1 cellular context compared by ENCODE assay signal in the genomic region with DNA sequence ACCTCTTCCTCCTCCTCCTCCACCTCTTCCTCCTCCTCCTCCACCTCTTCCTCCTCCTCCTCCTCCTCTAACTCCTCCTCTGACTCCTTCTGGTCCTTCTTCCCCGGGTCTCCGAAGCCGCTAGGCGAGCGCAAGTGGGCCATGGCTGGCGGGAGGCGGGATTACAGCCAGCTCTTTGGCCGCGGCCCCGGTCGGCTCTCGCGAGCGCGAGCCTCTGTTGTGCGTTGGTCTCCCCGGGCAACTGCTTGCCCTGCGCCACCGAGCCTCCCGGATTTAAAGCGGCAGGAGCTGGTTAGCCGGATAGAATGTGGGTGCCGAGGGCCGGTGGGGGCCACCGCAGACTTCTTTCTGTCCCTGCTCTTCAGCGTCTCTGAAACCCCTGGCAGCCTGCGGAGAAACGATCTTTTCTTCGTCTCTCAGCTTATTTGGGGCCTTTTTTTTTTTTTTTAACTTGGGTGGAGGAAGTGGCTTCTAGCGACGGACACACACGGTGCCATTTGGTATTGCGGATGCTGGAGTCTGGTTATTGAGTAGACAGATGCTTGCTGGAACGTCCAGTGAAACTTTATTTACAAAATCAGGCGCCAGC.
TF ChIP-seq lines count a peak whose summit lies in the region.

A gene (minus strand): TSS at position 165 of the 589 bp plus-strand sequence. CDS start 22 bp downstream, at position 143.

TF ChIP-seq in K562, 482 proteins besides CTCF, POLR2A, EP300 and RAD21 (continued from another document and continues in another):
- TF ChIP-seq PHF8 (IDR thresholded peaks at IDR 0.05; ENCODE audit: borderline replicate concordance, low read length) (peak; percentile 23; the same call in 1 of the 2 replicates), SIN3B (IDR thresholded peaks at IDR 0.05; ENCODE audit: low read depth) (no peak), HOXB6 (CRISPR knock-in tag; IDR thresholded peaks at IDR 0.05; ENCODE audit: borderline replicate concordance) (no peak), ELF2 (CRISPR knock-in tag; IDR thresholded peaks at IDR 0.05) (no peak), PRMT5 (CRISPR knock-in tag; IDR thresholded peaks at IDR 0.05) (no peak), KLF10 (CRISPR knock-in tag; IDR thresholded peaks at IDR 0.05) (no peak), ZNF644 (tag; IDR thresholded peaks at IDR 0.05; ENCODE audit: low read depth) (no peak), XRCC4 (IDR thresholded peaks at IDR 0.05; ENCODE audit: extremely low read depth, insufficient read depth, insufficient read length) (no peak), TRIM28 (IDR thresholded peaks at IDR 0.05) (no peak), ARID1B (IDR thresholded peaks at IDR 0.05) (no peak), RBBP5 (IDR thresholded peaks at IDR 0.05; ENCODE audit: borderline replicate concordance, insufficient read depth, low read length, poor library complexity, severe bottlenecking) (no peak)
- TF ChIP-seq, protein P1, sequence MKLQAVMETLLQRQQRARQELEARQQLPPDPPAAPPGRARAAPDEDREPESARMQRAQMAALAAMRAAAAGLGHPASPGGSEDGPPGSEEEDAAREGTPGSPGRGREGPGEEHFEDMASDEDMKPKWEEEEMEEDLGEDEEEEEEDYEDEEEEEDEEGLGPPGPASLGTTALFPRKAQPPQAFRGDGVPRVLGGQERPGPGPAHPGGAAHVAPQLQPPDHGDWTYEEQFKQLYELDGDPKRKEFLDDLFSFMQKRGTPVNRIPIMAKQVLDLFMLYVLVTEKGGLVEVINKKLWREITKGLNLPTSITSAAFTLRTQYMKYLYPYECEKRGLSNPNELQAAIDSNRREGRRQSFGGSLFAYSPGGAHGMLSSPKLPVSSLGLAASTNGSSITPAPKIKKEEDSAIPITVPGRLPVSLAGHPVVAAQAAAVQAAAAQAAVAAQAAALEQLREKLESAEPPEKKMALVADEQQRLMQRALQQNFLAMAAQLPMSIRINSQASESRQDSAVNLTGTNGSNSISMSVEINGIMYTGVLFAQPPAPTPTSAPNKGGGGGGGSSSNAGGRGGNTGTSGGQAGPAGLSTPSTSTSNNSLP (IDR thresholded peaks at IDR 0.05; ENCODE audit: borderline replicate concordance, low read depth, low read length): no peak
- TF ChIP-seq, protein P2, sequence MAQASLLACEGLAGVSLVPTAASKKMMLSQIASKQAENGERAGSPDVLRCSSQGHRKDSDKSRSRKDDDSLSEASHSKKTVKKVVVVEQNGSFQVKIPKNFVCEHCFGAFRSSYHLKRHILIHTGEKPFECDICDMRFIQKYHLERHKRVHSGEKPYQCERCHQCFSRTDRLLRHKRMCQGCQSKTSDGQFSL (CRISPR knock-in tag; IDR thresholded peaks at IDR 0.05): no peak
- TF ChIP-seq, protein P2 (tag; IDR thresholded peaks at IDR 0.05): no peak
- TF ChIP-seq, protein P3, sequence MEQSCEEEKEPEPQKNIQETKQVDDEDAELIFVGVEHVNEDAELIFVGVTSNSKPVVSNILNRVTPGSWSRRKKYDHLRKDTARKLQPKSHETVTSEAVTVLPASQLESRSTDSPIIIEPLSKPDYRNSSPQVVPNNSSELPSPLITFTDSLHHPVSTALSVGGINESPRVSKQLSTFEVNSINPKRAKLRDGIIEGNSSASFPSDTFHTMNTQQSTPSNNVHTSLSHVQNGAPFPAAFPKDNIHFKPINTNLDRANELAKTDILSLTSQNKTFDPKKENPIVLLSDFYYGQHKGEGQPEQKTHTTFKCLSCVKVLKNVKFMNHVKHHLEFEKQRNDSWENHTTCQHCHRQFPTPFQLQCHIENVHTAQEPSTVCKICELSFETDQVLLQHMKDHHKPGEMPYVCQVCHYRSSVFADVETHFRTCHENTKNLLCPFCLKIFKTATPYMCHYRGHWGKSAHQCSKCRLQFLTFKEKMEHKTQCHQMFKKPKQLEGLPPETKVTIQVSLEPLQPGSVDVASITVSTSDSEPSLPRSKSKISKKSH (CRISPR knock-in tag; IDR thresholded peaks at IDR 0.05): no peak
- TF ChIP-seq, protein P4, sequence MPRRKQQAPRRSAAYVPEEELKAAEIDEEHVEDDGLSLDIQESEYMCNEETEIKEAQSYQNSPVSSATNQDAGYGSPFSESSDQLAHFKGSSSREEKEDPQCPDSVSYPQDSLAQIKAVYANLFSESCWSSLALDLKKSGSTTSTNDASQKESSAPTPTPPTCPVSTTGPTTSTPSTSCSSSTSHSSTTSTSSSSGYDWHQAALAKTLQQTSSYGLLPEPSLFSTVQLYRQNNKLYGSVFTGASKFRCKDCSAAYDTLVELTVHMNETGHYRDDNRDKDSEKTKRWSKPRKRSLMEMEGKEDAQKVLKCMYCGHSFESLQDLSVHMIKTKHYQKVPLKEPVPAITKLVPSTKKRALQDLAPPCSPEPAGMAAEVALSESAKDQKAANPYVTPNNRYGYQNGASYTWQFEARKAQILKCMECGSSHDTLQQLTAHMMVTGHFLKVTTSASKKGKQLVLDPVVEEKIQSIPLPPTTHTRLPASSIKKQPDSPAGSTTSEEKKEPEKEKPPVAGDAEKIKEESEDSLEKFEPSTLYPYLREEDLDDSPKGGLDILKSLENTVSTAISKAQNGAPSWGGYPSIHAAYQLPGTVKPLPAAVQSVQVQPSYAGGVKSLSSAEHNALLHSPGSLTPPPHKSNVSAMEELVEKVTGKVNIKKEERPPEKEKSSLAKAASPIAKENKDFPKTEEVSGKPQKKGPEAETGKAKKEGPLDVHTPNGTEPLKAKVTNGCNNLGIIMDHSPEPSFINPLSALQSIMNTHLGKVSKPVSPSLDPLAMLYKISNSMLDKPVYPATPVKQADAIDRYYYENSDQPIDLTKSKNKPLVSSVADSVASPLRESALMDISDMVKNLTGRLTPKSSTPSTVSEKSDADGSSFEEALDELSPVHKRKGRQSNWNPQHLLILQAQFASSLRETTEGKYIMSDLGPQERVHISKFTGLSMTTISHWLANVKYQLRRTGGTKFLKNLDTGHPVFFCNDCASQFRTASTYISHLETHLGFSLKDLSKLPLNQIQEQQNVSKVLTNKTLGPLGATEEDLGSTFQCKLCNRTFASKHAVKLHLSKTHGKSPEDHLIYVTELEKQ (CRISPR knock-in tag; IDR thresholded peaks at IDR 0.05): no peak
- TF ChIP-seq, protein P5, sequence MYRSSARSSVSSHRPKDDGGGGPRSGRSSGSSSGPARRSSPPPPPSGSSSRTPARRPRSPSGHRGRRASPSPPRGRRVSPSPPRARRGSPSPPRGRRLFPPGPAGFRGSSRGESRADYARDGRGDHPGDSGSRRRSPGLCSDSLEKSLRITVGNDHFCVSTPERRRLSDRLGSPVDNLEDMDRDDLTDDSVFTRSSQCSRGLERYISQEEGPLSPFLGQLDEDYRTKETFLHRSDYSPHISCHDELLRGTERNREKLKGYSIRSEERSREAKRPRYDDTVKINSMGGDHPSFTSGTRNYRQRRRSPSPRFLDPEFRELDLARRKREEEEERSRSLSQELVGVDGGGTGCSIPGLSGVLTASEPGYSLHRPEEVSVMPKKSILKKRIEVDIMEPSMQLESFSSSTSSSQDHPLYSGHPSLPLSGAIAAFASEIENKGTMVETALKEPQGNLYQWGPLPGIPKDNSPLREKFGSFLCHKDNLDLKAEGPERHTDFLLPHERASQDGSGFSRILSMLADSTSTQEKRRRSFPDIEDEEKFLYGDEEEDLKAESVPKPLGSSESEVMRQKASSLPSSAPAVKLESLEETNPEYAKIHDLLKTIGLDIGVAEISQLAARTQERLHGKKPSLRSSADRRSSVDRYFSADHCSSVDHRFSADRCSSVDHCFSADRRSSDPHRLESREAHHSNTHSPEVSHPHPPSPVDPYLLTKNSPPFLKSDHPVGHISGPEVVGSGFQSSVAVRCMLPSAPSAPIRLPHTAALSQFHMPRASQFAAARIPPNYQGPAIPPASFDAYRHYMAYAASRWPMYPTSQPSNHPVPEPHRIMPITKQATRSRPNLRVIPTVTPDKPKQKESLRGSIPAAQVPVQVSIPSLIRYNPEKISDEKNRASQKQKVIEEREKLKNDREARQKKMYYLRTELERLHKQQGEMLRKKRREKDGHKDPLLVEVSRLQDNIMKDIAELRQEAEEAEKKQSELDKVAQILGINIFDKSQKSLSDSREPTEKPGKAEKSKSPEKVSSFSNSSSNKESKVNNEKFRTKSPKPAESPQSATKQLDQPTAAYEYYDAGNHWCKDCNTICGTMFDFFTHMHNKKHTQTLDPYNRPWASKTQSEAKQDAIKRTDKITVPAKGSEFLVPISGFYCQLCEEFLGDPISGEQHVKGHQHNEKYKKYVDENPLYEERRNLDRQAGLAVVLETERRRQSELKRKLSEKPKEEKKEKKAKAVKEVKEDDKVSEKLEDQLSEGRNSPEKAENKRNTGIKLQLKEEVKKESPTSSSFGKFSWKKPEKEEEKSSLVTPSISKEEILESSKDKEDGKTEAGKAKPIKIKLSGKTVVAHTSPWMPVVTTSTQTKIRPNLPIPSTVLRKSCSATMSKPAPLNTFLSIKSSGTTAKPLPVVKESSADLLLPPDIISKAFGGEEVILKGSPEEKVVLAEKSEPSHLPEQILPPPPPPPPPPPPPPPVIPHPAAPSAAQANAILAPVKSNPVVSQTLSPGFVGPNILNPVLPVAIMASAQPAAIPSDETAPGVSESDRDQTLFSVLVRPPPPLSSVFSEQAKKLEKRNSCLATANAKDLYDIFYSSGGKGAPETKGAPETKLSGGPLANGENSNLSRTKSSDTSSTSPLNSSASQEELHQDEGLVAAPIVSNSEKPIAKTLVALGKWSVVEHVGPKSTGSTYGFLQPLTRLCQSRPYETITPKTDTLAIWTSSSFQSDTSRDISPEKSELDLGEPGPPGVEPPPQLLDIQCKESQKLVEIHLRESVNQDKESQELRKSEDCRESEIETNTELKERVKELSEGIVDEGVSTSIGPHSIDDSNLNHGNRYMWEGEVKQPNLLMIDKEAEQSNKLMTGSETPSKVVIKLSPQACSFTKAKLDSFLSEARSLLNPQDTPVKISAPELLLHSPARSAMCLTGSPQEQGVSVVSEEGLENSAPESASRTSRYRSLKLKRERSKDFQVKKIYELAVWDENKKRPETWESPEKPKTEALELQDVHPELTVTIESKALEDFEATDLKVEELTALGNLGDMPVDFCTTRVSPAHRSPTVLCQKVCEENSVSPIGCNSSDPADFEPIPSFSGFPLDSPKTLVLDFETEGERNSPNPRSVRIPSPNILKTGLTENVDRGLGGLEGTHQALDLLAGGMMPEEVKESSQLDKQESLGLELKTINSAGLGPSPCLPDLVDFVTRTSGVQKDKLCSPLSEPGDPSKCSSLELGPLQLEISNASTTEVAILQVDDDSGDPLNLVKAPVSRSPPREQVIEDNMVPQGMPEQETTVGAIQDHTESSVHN (IDR thresholded peaks at IDR 0.05; ENCODE audit: borderline replicate concordance in 1 of 2, low read depth in 1 of 2): no peak
- TF ChIP-seq, protein P6, sequence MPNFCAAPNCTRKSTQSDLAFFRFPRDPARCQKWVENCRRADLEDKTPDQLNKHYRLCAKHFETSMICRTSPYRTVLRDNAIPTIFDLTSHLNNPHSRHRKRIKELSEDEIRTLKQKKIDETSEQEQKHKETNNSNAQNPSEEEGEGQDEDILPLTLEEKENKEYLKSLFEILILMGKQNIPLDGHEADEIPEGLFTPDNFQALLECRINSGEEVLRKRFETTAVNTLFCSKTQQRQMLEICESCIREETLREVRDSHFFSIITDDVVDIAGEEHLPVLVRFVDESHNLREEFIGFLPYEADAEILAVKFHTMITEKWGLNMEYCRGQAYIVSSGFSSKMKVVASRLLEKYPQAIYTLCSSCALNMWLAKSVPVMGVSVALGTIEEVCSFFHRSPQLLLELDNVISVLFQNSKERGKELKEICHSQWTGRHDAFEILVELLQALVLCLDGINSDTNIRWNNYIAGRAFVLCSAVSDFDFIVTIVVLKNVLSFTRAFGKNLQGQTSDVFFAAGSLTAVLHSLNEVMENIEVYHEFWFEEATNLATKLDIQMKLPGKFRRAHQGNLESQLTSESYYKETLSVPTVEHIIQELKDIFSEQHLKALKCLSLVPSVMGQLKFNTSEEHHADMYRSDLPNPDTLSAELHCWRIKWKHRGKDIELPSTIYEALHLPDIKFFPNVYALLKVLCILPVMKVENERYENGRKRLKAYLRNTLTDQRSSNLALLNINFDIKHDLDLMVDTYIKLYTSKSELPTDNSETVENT (CRISPR knock-in tag; IDR thresholded peaks at IDR 0.05): no peak
- TF ChIP-seq, protein P7, sequence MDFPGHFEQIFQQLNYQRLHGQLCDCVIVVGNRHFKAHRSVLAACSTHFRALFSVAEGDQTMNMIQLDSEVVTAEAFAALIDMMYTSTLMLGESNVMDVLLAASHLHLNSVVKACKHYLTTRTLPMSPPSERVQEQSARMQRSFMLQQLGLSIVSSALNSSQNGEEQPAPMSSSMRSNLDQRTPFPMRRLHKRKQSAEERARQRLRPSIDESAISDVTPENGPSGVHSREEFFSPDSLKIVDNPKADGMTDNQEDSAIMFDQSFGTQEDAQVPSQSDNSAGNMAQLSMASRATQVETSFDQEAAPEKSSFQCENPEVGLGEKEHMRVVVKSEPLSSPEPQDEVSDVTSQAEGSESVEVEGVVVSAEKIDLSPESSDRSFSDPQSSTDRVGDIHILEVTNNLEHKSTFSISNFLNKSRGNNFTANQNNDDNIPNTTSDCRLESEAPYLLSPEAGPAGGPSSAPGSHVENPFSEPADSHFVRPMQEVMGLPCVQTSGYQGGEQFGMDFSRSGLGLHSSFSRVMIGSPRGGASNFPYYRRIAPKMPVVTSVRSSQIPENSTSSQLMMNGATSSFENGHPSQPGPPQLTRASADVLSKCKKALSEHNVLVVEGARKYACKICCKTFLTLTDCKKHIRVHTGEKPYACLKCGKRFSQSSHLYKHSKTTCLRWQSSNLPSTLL (IDR thresholded peaks at IDR 0.05): no peak
- TF ChIP-seq, protein P8, sequence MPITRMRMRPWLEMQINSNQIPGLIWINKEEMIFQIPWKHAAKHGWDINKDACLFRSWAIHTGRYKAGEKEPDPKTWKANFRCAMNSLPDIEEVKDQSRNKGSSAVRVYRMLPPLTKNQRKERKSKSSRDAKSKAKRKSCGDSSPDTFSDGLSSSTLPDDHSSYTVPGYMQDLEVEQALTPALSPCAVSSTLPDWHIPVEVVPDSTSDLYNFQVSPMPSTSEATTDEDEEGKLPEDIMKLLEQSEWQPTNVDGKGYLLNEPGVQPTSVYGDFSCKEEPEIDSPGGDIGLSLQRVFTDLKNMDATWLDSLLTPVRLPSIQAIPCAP (CRISPR knock-in tag; IDR thresholded peaks at IDR 0.05; ENCODE audit: borderline replicate concordance): no peak
- TF ChIP-seq, protein P9, sequence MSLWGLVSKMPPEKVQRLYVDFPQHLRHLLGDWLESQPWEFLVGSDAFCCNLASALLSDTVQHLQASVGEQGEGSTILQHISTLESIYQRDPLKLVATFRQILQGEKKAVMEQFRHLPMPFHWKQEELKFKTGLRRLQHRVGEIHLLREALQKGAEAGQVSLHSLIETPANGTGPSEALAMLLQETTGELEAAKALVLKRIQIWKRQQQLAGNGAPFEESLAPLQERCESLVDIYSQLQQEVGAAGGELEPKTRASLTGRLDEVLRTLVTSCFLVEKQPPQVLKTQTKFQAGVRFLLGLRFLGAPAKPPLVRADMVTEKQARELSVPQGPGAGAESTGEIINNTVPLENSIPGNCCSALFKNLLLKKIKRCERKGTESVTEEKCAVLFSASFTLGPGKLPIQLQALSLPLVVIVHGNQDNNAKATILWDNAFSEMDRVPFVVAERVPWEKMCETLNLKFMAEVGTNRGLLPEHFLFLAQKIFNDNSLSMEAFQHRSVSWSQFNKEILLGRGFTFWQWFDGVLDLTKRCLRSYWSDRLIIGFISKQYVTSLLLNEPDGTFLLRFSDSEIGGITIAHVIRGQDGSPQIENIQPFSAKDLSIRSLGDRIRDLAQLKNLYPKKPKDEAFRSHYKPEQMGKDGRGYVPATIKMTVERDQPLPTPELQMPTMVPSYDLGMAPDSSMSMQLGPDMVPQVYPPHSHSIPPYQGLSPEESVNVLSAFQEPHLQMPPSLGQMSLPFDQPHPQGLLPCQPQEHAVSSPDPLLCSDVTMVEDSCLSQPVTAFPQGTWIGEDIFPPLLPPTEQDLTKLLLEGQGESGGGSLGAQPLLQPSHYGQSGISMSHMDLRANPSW (CRISPR knock-in tag; IDR thresholded peaks at IDR 0.05): no peak
- TF ChIP-seq, protein P10, sequence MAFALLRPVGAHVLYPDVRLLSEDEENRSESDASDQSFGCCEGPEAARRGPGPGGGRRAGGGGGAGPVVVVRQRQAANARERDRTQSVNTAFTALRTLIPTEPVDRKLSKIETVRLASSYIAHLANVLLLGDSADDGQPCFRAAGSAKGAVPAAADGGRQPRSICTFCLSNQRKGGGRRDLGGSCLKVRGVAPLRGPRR (CRISPR knock-in tag; IDR thresholded peaks at IDR 0.05): no peak
